ENCODE assay signal across 11 cellular contexts in genomic region chr9:69149321-69149807, GRCh38. TPM values are rescaled to one million over a fixed set of nuclear protein-coding genes. Genes with fewer than 3 reads are reported as not detected.
DNase-seq lines count a peak whose midpoint lies in the region; ATAC-seq, FAIRE-seq and TF ChIP-seq lines count a peak whose summit lies in the region.
"Had no signal": no experiment of that assay in that cellular context is flagged by ENCODE, and none has a peak within 500 bp of the region (broad histone marks: within the 10 kb centered on the region; RNA-seq: fewer than 3 reads in every experiment).

No MANE protein-coding gene starts in this region.

- peak overlapping the region in 1 of 2 donors; percentile 26 for H3K4me3 ChIP-seq in aorta (ENCODE audit: low read length in 2 of 2)

- no peak for FAIRE-seq in GM12892 (lab: Jason Lieb, UNC)

- peak; percentile 83 for DNase-seq in DMS153 (lab: John Stamatoyannopoulos, UW)
- DNase-seq in NCI-H82 treated with DMSO at 0.1 percent for 48 hours (lab: John Stamatoyannopoulos, UW; ENCODE audit: unreplicated experiment), result peak; percentile 62
- peak; percentile 61 for DNase-seq in fibroblast of gingiva (ENCODE audit: low read depth)
- peak; percentile 3 for DNase-seq in occipital lobe (lab: John Stamatoyannopoulos, UW)
- no peak for DNase-seq in aorta
- no peak for DNase-seq in activated T-cell treated with anti-CD3 and anti-CD28 coated beads, Interleukin-2, amount 50 U/mL, for 48 hours
- DNase-seq in GM12892 (ENCODE audit: insufficient read length), result no peak
- DNase-seq: activated naive CD4-positive, alpha-beta T cell treated with anti-CD3 and anti-CD28 coated beads, Interleukin-2, amount 10 ng/mL, durations not matched to agents 7 days and 5 days; naive B cell; stimulated activated naive CD8-positive, alpha-beta T cell treated with anti-CD3 and anti-CD28 coated beads, Interleukin-15, amount 100 ng/mL, for 72 hours had no signal

- TF ChIP-seq POLR2A in GM12892 (IDR thresholded peaks at IDR 0.05; ENCODE audit: low read depth, low read length), result no peak

- no peaks in the 10 kb centered on the region for H3K27me3 ChIP-seq in aorta (ENCODE audit: control insufficient read depth in 1 of 2, insufficient read depth in 2 of 2, low read length in 1 of 2)

- ATAC-seq in GM18861 (IDR thresholded peaks at IDR 0.05; ENCODE audit: unreplicated experiment) (no peak), aorta (ENCODE audit: low FRiP score) (no peak)
- ATAC-seq: stimulated activated naive CD8-positive, alpha-beta T cell treated with anti-CD3 and anti-CD28 coated beads, Interleukin-15, amount 100 ng/mL, for 72 hours had no signal

- 2 to 4% methylated on average over 7 of the region's 7 CpGs for WGBS in aorta, 2 donors

- H3K4me1 ChIP-seq in aorta (ENCODE audit: control insufficient read depth in 1 of 2, insufficient read depth in 2 of 2, low read length in 2 of 2), result peaks cover 0 to 2% of the 10 kb centered on the region in 2 donors

- H3K36me3 ChIP-seq in aorta (ENCODE audit: control insufficient read depth in 1 of 2, insufficient read depth in 2 of 2, low read length in 1 of 2), result no peaks in the 10 kb centered on the region

- H3K9me3 ChIP-seq in aorta (ENCODE audit: control insufficient read depth, low read length), result no peaks in the 10 kb centered on the region

- peak overlapping the region in 1 of 2 donors; percentile 74 for H3K27ac ChIP-seq in aorta (ENCODE audit: low read depth in 1 of 2, low read length in 2 of 2)

- intact Hi-C loops in aorta (cut with DNase I), result loop anchor here in 1 of 2 donors (2.0 kb wide), 1 partner anchor 95 kb away; no protein-coding TSS in a partner anchor

RNA-seq across cellular contexts. Expression of gene TJP2, which starts 24.7 kb away (rescaled TPM):
- total RNA-seq in occipital lobe (4.5 TPM), aorta (100 to 1,000 TPM; 115 to 121 TPM)
- polyA plus RNA-seq in aorta, result 100 to 1,000 TPM in 1 of 2 donors, 10 to 100 TPM in 1; 32.4 to 105 TPM
- 33.6 TPM for polyA plus RNA-seq in GM12892 (2012; ENCODE audit: missing spikeins)

Comparison
In these comparisons a context has a peak if more than half of its experiments do, and no peak if none do; other contexts are left out.
1. DNase-seq: peak in DMS153 (single experiment), NCI-H82 treated with DMSO at 0.1 percent for 48 hours (single experiment), fibroblast of gingiva (single experiment) and occipital lobe (single experiment); none in aorta (0 of 2), activated T-cell treated with anti-CD3 and anti-CD28 coated beads, Interleukin-2, amount 50 U/mL, for 48 hours (0 of 2) and GM12892 (single experiment).
2. RNA of gene TJP2, which starts 24.7 kb away (total RNA-seq): 115 to 121 TPM in aorta; 4.5 TPM in occipital lobe (single experiment); every median in the first group is over 10 times any median in the second.